ENCODE assay signal across 10 cellular contexts in genomic region chr16:14487579-14487978, GRCh38.
A peak's percentile ranks its signal among the peaks of the same experiment; 100 is the strongest.
DNase-seq lines count a peak whose midpoint lies in the region; ATAC-seq and TF ChIP-seq lines count a peak whose summit lies in the region.
"Had no signal": no experiment of that assay in that cellular context is flagged by ENCODE, and none has a peak within 500 bp of the region (broad histone marks: within the 10 kb centered on the region; RNA-seq: fewer than 3 reads in every experiment).

No MANE protein-coding gene starts in this region.

- in situ Hi-C loops in mammary epithelial cell (cut with MboI; ENCODE audit: low sequenced_read_pairs in 2 of 2), result no loop called here

- no peak for TF ChIP-seq CTCF in CD8-positive, alpha-beta T cell (IDR thresholded peaks at IDR 0.05)
- TF ChIP-seq CTCF in Loucy (conservative IDR thresholded peaks at IDR 0.05; ENCODE audit: low read length) (no peak), mammary epithelial cell (conservative IDR thresholded peaks at IDR 0.05 in 1 of 2, IDR thresholded peaks at IDR 0.05 in 1 of 2; ENCODE audit: extremely low read depth in 1 of 2, insufficient read depth in 1 of 2, low read depth in 1 of 2, low read length in 2 of 2) (no peak), MM.1S (IDR thresholded peaks at IDR 0.05; ENCODE audit: low read length) (no peak)

- H3K27me3 Mint-ChIP-seq in CD8-positive, alpha-beta T cell (ENCODE audit: low read depth), result no peaks in the 10 kb centered on the region
- H3K27me3 Mint-ChIP-seq in naive thymus-derived CD4-positive, alpha-beta T cell, result no peaks in the 10 kb centered on the region
- H3K27me3 Mint-ChIP-seq: activated CD8-positive, alpha-beta memory T cell treated with anti-CD3 and anti-CD28 coated beads, Interleukin-2, amount 10 ng/mL, durations not matched to agents 7 days and 5 days had no signal

- CTCF ChIA-PET in CD8-positive, alpha-beta T cell (lab: Charles Lee), result interaction anchor here (0.9 to 1.2 kb wide), 2 partner anchors 13 to 116 kb away, joined by 3 read pairs; no protein-coding TSS in a partner anchor
- CTCF ChIA-PET in mammary epithelial cell (lab: Charles Lee; ENCODE audit: low non-redundant PET), result interaction anchor here (0.6 kb wide), 1 partner anchor 202 kb away, joined by 8 read pairs; no protein-coding TSS in a partner anchor
- CTCF ChIA-PET in naive thymus-derived CD4-positive, alpha-beta T cell (lab: Charles Lee), result interaction anchor here (1.0 kb wide), 1 partner anchor 10 kb away, joined by 3 read pairs; no protein-coding TSS in a partner anchor

- H3K9me3 Mint-ChIP-seq in CD8-positive, alpha-beta T cell, result no peaks in the 10 kb centered on the region
- H3K9me3 Mint-ChIP-seq in naive thymus-derived CD4-positive, alpha-beta T cell, result no peaks in the 10 kb centered on the region

- no peak for DNase-seq in CD8-positive, alpha-beta T cell
- DNase-seq in mammary epithelial cell (no peak), MM.1S (no peak), SW480 (ENCODE audit: low spot score) (no peak), NCI-H187 treated with DMSO at 0.1 percent for 48 hours (lab: John Stamatoyannopoulos, UW) (no peak)
- DNase-seq in naive thymus-derived CD4-positive, alpha-beta T cell, result peak in 6 of 9 donors; percentile 11 to 43 (median 32)
- DNase-seq: activated CD8-positive, alpha-beta memory T cell treated with anti-CD3 and anti-CD28 coated beads, Interleukin-2, amount 10 ng/mL, durations not matched to agents 7 days and 5 days; retina had no signal

- H3F3A ChIP-seq in Loucy (ENCODE audit: low read depth) (no peaks in the 10 kb centered on the region), MM.1S (ENCODE audit: insufficient read depth, low read length) (no peaks in the 10 kb centered on the region)

- no peak overlapping the region for H3K4me3 ChIP-seq in CD8-positive, alpha-beta T cell (ENCODE audit: low read depth, low read length)
- H3K4me3 ChIP-seq in Loucy (ENCODE audit: low read length, poor library complexity, severe bottlenecking) (no peak overlapping the region), mammary epithelial cell (replicated peaks in 1 of 3; ENCODE audit: insufficient read depth in 1 of 3, low read depth in 2 of 3, low read length in 3 of 3) (no peak overlapping the region), MM.1S (ENCODE audit: low read length) (no peak overlapping the region)
- no peak overlapping the region for H3K4me3 ChIP-seq in naive thymus-derived CD4-positive, alpha-beta T cell (ENCODE audit: low read length)

- H3K36me3 Mint-ChIP-seq in CD8-positive, alpha-beta T cell, result peaks cover 30% of the 10 kb centered on the region
- peaks cover 0 to 25% (median 6%) of the 10 kb centered on the region in 5 donors for H3K36me3 Mint-ChIP-seq in naive thymus-derived CD4-positive, alpha-beta T cell

- H3K9me3 ChIP-seq in CD8-positive, alpha-beta T cell (ENCODE audit: low read length), result no peaks in the 10 kb centered on the region
- H3K9me3 ChIP-seq in Loucy (ENCODE audit: insufficient read depth, low read depth, low read length) (no peaks in the 10 kb centered on the region), mammary epithelial cell (replicated peaks; ENCODE audit: insufficient read depth, low read length) (no peaks in the 10 kb centered on the region), MM.1S (replicated peaks; ENCODE audit: insufficient read depth, low read length) (no peaks in the 10 kb centered on the region)
- no peaks in the 10 kb centered on the region for H3K9me3 ChIP-seq in naive thymus-derived CD4-positive, alpha-beta T cell (ENCODE audit: control insufficient read depth in 2 of 3, low read length in 3 of 3)

- peaks cover 31% of the 10 kb centered on the region for H3K4me1 Mint-ChIP-seq in CD8-positive, alpha-beta T cell (ENCODE audit: low read depth)
- peaks cover 15 to 45% (median 30%) of the 10 kb centered on the region in 7 donors for H3K4me1 Mint-ChIP-seq in naive thymus-derived CD4-positive, alpha-beta T cell

- POLR2A ChIA-PET in CD8-positive, alpha-beta T cell (lab: Charles Lee), result no interaction called here
- POLR2A ChIA-PET in naive thymus-derived CD4-positive, alpha-beta T cell (lab: Charles Lee), result interaction anchor here (0.6 to 0.7 kb wide), 2 partner anchors 190 to 1544 kb away, joined by 3 read pairs; no protein-coding TSS in a partner anchor

- H4K20me1 ChIP-seq in Loucy (ENCODE audit: insufficient read depth, low read length, poor library complexity, severe bottlenecking) (no peaks in the 10 kb centered on the region), mammary epithelial cell (ENCODE audit: insufficient read depth, low read length) (no peaks in the 10 kb centered on the region), MM.1S (ENCODE audit: insufficient read depth, low read length) (no peaks in the 10 kb centered on the region)

- peaks cover 6% of the 10 kb centered on the region for H3K4me1 ChIP-seq in CD8-positive, alpha-beta T cell (ENCODE audit: insufficient read depth, low read length)
- H3K4me1 ChIP-seq in Loucy (ENCODE audit: insufficient read depth, low read length, poor library complexity, severe bottlenecking), result peaks cover 8% of the 10 kb centered on the region
- peaks cover 17% of the 10 kb centered on the region for H3K4me1 ChIP-seq in mammary epithelial cell (ENCODE audit: insufficient read depth, low read length)
- peaks cover 0 to 10% of the 10 kb centered on the region in 2 donors for H3K4me1 ChIP-seq in naive thymus-derived CD4-positive, alpha-beta T cell (ENCODE audit: control insufficient read depth in 2 of 2, insufficient read depth in 2 of 2, low read length in 2 of 2)
- 0 out of 2 replicates have a peak, but pooled peaks cover 7% of the 10 kb centered on the region for H3K4me1 ChIP-seq in MM.1S (ENCODE audit: low read length)

- no peaks in the 10 kb centered on the region for H3K36me3 ChIP-seq in CD8-positive, alpha-beta T cell (ENCODE audit: insufficient read depth, low read length)
- H3K36me3 ChIP-seq in Loucy (ENCODE audit: insufficient read depth, low read length), result no peaks in the 10 kb centered on the region
- no peaks in the 10 kb centered on the region for H3K36me3 ChIP-seq in mammary epithelial cell (ENCODE audit: insufficient read depth, low read length)
- peaks cover 0 to 9% (median 0%) of the 10 kb centered on the region in 3 experiments for H3K36me3 ChIP-seq in naive thymus-derived CD4-positive, alpha-beta T cell (ENCODE audit: control insufficient read depth in 2 of 3, insufficient read depth in 3 of 3, low read length in 3 of 3)
- no peaks in the 10 kb centered on the region for H3K36me3 ChIP-seq in MM.1S (replicated peaks; ENCODE audit: insufficient read depth, low read length)

- peak overlapping the region; percentile 28 for H3K27ac Mint-ChIP-seq in CD8-positive, alpha-beta T cell
- H3K27ac Mint-ChIP-seq in naive thymus-derived CD4-positive, alpha-beta T cell, result peak overlapping the region in 6 of 9 donors; percentile 47 to 67 (median 64)
- H3K27ac Mint-ChIP-seq: activated CD8-positive, alpha-beta memory T cell treated with anti-CD3 and anti-CD28 coated beads, Interleukin-2, amount 10 ng/mL, durations not matched to agents 7 days and 5 days had no signal

- H3K79me2 ChIP-seq in Loucy (ENCODE audit: insufficient read depth, low read length), result no peaks in the 10 kb centered on the region
- no peaks in the 10 kb centered on the region for H3K79me2 ChIP-seq in mammary epithelial cell (ENCODE audit: insufficient read depth, low read length)
- H3K79me2 ChIP-seq in MM.1S (ENCODE audit: low read length), result no peaks in the 10 kb centered on the region

- H3K9me2 ChIP-seq in Loucy (replicated peaks; ENCODE audit: low read depth, low read length) (no peaks in the 10 kb centered on the region), MM.1S (replicated peaks; ENCODE audit: insufficient read depth, low read length) (no peaks in the 10 kb centered on the region)

- no peak overlapping the region for H3K27ac ChIP-seq in CD8-positive, alpha-beta T cell (ENCODE audit: low read depth, low read length)
- H3K27ac ChIP-seq in mammary epithelial cell (ENCODE audit: insufficient read depth, low read depth, low read length), result no peak overlapping the region
- H3K27ac ChIP-seq in naive thymus-derived CD4-positive, alpha-beta T cell (ENCODE audit: low read depth, low read length), result no peak overlapping the region
- H3K27ac ChIP-seq in MM.1S (ENCODE audit: low read length), result no peak overlapping the region

- intact Hi-C loops in CD8-positive, alpha-beta T cell (cut with DNase I, micrococcal nuclease), result no loop called here
- intact Hi-C loops in mammary epithelial cell (cut with micrococcal nuclease), result loop anchor here (2.0 kb wide), 1 partner anchor 41 kb away; no protein-coding TSS in a partner anchor
- intact Hi-C loops in naive thymus-derived CD4-positive, alpha-beta T cell (cut with micrococcal nuclease), result no loop called here

- H2AFZ ChIP-seq in Loucy (ENCODE audit: low read length), result no peak overlapping the region
- no peak overlapping the region for H2AFZ ChIP-seq in mammary epithelial cell (ENCODE audit: low read depth, low read length)
- no peak overlapping the region for H2AFZ ChIP-seq in MM.1S (ENCODE audit: low read length)

- 35% methylated on average over 3 of the region's 3 CpGs for WGBS in mammary epithelial cell (ENCODE audit: low coverage, missing lambda C conversion rate)

- H3K27me3 ChIP-seq in CD8-positive, alpha-beta T cell (ENCODE audit: insufficient read depth, low read length), result no peaks in the 10 kb centered on the region
- H3K27me3 ChIP-seq in Loucy (ENCODE audit: insufficient read depth, low read length, poor library complexity, severe bottlenecking) (no peaks in the 10 kb centered on the region), mammary epithelial cell (ENCODE audit: insufficient read depth, low read length) (no peaks in the 10 kb centered on the region), MM.1S (replicated peaks; ENCODE audit: insufficient read depth, low read length) (no peaks in the 10 kb centered on the region)
- H3K27me3 ChIP-seq in naive thymus-derived CD4-positive, alpha-beta T cell (ENCODE audit: control insufficient read depth in 2 of 2, insufficient read depth in 2 of 2, low read length in 2 of 2), result no peaks in the 10 kb centered on the region

- dilution Hi-C loops in mammary epithelial cell (cut with HindIII; ENCODE audit: low sequenced_read_pairs), result loop anchor here (5.0 kb wide), 1 partner anchor 40 kb away; no protein-coding TSS in a partner anchor

- H3K4me3 Mint-ChIP-seq in CD8-positive, alpha-beta T cell, result no peak overlapping the region
- peak overlapping the region in 8 of 10 donors; percentile 24 to 75 (median 70) for H3K4me3 Mint-ChIP-seq in naive thymus-derived CD4-positive, alpha-beta T cell
- H3K4me3 Mint-ChIP-seq: activated CD8-positive, alpha-beta memory T cell treated with anti-CD3 and anti-CD28 coated beads, Interleukin-2, amount 10 ng/mL, durations not matched to agents 7 days and 5 days had no signal

- ATAC-seq in CD8-positive, alpha-beta T cell, result no peak
- ATAC-seq in naive thymus-derived CD4-positive, alpha-beta T cell, result peak; percentile 62
- ATAC-seq in GM21515 (IDR thresholded peaks at IDR 0.05; ENCODE audit: unreplicated experiment), result no peak
- ATAC-seq: activated CD8-positive, alpha-beta memory T cell treated with anti-CD3 and anti-CD28 coated beads, Interleukin-2, amount 10 ng/mL, durations not matched to agents 7 days and 5 days had no signal

- H3K9ac ChIP-seq in Loucy (ENCODE audit: low read depth, low read length, poor library complexity, severe bottlenecking) (no peak overlapping the region), mammary epithelial cell (ENCODE audit: insufficient read depth, low read length) (no peak overlapping the region), MM.1S (ENCODE audit: low read length) (no peak overlapping the region)

- no TSS peak for BruUV-seq in mammary epithelial cell (replicated peaks; lab: Mats Ljungman, UMichigan)

- peak overlapping the region; percentile 10 for H3K4me2 ChIP-seq in Loucy (ENCODE audit: low read depth, low read length, poor library complexity, severe bottlenecking)
- peak overlapping the region; percentile 78 for H3K4me2 ChIP-seq in mammary epithelial cell (ENCODE audit: insufficient read depth, low read depth, low read length)
- H3K4me2 ChIP-seq in MM.1S (ENCODE audit: low read depth, low read length), result no peak overlapping the region

Comparison
In these comparisons a context has a peak if more than half of its experiments do, and no peak if none do; other contexts are left out.
1. DNase-seq: peak in naive thymus-derived CD4-positive, alpha-beta T cell (6 of 9); none in CD8-positive, alpha-beta T cell (0 of 7), mammary epithelial cell (single experiment), MM.1S (single experiment), SW480 (single experiment) and NCI-H187 treated with DMSO at 0.1 percent for 48 hours (single experiment).